In genomic region chr10:42652860-42653259, GRCh38 we compare ENCODE assay signal across 15 cellular contexts. TPM values are rescaled to one million over a fixed set of nuclear protein-coding genes. Genes with fewer than 3 reads are reported as not detected.
DNase-seq lines count a peak whose midpoint lies in the region; ATAC-seq, FAIRE-seq and TF ChIP-seq lines count a peak whose summit lies in the region.
"Had no signal": no experiment of that assay in that cellular context is flagged by ENCODE, and none has a peak within 500 bp of the region (broad histone marks: within the 10 kb centered on the region; RNA-seq: fewer than 3 reads in every experiment).

No MANE protein-coding gene starts in this region.

- H3K9me3 ChIP-seq in liver (ENCODE audit: control insufficient read depth in 4 of 4, low read length in 3 of 4): no peaks in the 10 kb centered on the region
- no peaks in the 10 kb centered on the region for H3K9me3 ChIP-seq in small intestine (ENCODE audit: control insufficient read depth, low read depth)
- H3K9me3 ChIP-seq: BLaER1, HAP-1 had no signal

- no peak overlapping the region for H3K27ac Mint-ChIP-seq in activated CD8-positive, alpha-beta T cell treated with anti-CD3 and anti-CD28 coated beads for 36 hours

- DNase-seq in Caki2 (ENCODE audit: low read depth): peak; percentile 66
- DNase-seq in epithelial cell of proximal tubule (ENCODE audit: low read depth): no peak
- DNase-seq in small intestine: peak; percentile 70
- DNase-seq in RWPE1 (ENCODE audit: low spot score): no peak
- DNase-seq in activated CD8-positive, alpha-beta T cell treated with anti-CD3 and anti-CD28 coated beads for 36 hours: no peak
- no peak for DNase-seq in amniotic stem cell (lab: John Stamatoyannopoulos, UW)
- DNase-seq: 8988T, AML-193, DND-41, GDM1 had no signal

- no peaks in the 10 kb centered on the region for H3K9me3 Mint-ChIP-seq in activated CD8-positive, alpha-beta T cell treated with anti-CD3 and anti-CD28 coated beads for 36 hours

- no peak for FAIRE-seq in small intestine (lab: Jason Lieb, UNC)
- FAIRE-seq: GM12892, H1 had no signal

- H3K4me3 ChIP-seq in epithelial cell of proximal tubule (ENCODE audit: low read depth, low read length): peak overlapping the region; percentile 12
- H3K4me3 ChIP-seq in liver (ENCODE audit: low read depth in 1 of 3, low read length in 3 of 3): no peak overlapping the region
- H3K4me3 ChIP-seq in small intestine (ENCODE audit: low read depth in 1 of 2, low read length in 2 of 2): no peak overlapping the region
- H3K4me3 ChIP-seq: BLaER1, HAP-1 had no signal

- POLR2A ChIA-PET in RWPE1 (lab: Yijun Ruan, JAX; ENCODE audit: low non-redundant PET): no interaction called here
- POLR2A ChIA-PET in activated CD8-positive, alpha-beta T cell treated with anti-CD3 and anti-CD28 coated beads for 36 hours (lab: Charles Lee): no interaction called here

- no peaks in the 10 kb centered on the region for H3K27me3 Mint-ChIP-seq in activated CD8-positive, alpha-beta T cell treated with anti-CD3 and anti-CD28 coated beads for 36 hours

- H3K36me3 Mint-ChIP-seq in activated CD8-positive, alpha-beta T cell treated with anti-CD3 and anti-CD28 coated beads for 36 hours (ENCODE audit: low read depth): no peaks in the 10 kb centered on the region

- intact Hi-C loops in activated CD8-positive, alpha-beta T cell treated with anti-CD3 and anti-CD28 coated beads for 36 hours (cut with micrococcal nuclease): no loop called here

- WGBS in liver: 25% methylated on average over 2 of the region's 2 CpGs
- WGBS in small intestine, 3 donors: 3 to 37% (median 14%) methylated on average over 2 of the region's 2 CpGs

- H3K36me3 ChIP-seq in liver (ENCODE audit: control insufficient read depth in 4 of 4, insufficient read depth in 3 of 4, low read depth in 1 of 4, low read length in 3 of 4) (no peaks in the 10 kb centered on the region), small intestine (ENCODE audit: control insufficient read depth in 2 of 2, insufficient read depth in 2 of 2, low read length in 2 of 2) (no peaks in the 10 kb centered on the region)
- H3K36me3 ChIP-seq: BLaER1, HAP-1 had no signal

- no peak overlapping the region for H3K4me3 Mint-ChIP-seq in activated CD8-positive, alpha-beta T cell treated with anti-CD3 and anti-CD28 coated beads for 36 hours

- TF ChIP-seq RAD21 in liver (IDR thresholded peaks at IDR 0.05): no peak

- TF ChIP-seq CTCF in epithelial cell of proximal tubule (conservative IDR thresholded peaks at IDR 0.05; ENCODE audit: low read depth, low read length): no peak
- TF ChIP-seq CTCF in liver (IDR thresholded peaks at IDR 0.05; ENCODE audit: low read depth, low read length, missing input control): no peak
- no peak for TF ChIP-seq CTCF in RWPE1 (conservative IDR thresholded peaks at IDR 0.05; ENCODE audit: low read depth)
- TF ChIP-seq CTCF in activated CD8-positive, alpha-beta T cell treated with anti-CD3 and anti-CD28 coated beads for 36 hours (IDR thresholded peaks at IDR 0.05): no peak

- CTCF ChIA-PET in RWPE1 (lab: Yijun Ruan, JAX): no interaction called here
- CTCF ChIA-PET in activated CD8-positive, alpha-beta T cell treated with anti-CD3 and anti-CD28 coated beads for 36 hours (lab: Charles Lee): no interaction called here

- H3K27me3 ChIP-seq in liver (ENCODE audit: control insufficient read depth in 4 of 4, insufficient read depth in 4 of 4, low read length in 3 of 4) (no peaks in the 10 kb centered on the region), small intestine (ENCODE audit: control insufficient read depth in 2 of 2, insufficient read depth in 2 of 2, low read length in 2 of 2) (no peaks in the 10 kb centered on the region)
- H3K27me3 ChIP-seq: BLaER1 had no signal

- H3K27ac ChIP-seq in liver (ENCODE audit: low read depth in 1 of 2, low read length in 2 of 2): no peak overlapping the region
- no peak overlapping the region for H3K27ac ChIP-seq in small intestine (ENCODE audit: low read depth in 1 of 2, low read length in 1 of 2)
- no peak overlapping the region for H3K27ac ChIP-seq in RWPE1
- H3K27ac ChIP-seq: BLaER1 had no signal

- H3K4me1 Mint-ChIP-seq in activated CD8-positive, alpha-beta T cell treated with anti-CD3 and anti-CD28 coated beads for 36 hours (ENCODE audit: low read depth): peaks cover 2% of the 10 kb centered on the region

- H3K9ac ChIP-seq in liver (ENCODE audit: low read depth in 1 of 2, low read length in 2 of 2): no peak overlapping the region
- H3K9ac ChIP-seq: BLaER1 had no signal

- no peak for ATAC-seq in activated CD8-positive, alpha-beta T cell treated with anti-CD3 and anti-CD28 coated beads for 36 hours

- H3K4me1 ChIP-seq in liver (ENCODE audit: control insufficient read depth in 4 of 4, insufficient read depth in 4 of 4, low read length in 3 of 4) (peaks cover 0 to 18% (median 10%) of the 10 kb centered on the region in 4 donors), small intestine (ENCODE audit: control insufficient read depth in 2 of 2, insufficient read depth in 1 of 2, low read depth in 1 of 2, low read length in 1 of 2) (peaks cover 0 to 3% of the 10 kb centered on the region in 2 donors)
- H3K4me1 ChIP-seq: HAP-1 had no signal

- in situ Hi-C loops in Caki2 (cut with HindIII; ENCODE audit: low pct_unique_long_range_greater_than_20kb, low sequenced_read_pairs): no loop called here

TF ChIP-seq in liver, 16 proteins besides CTCF, POLR2A, EP300 and RAD21:
- no peak for TF ChIP-seq FOXA1 (IDR thresholded peaks at IDR 0.05)
- no peak for TF ChIP-seq REST (IDR thresholded peaks at IDR 0.05)
- peak; percentile 27 to 31 for TF ChIP-seq RXRA (IDR thresholded peaks at IDR 0.05)
- no peak for TF ChIP-seq MAX (IDR thresholded peaks at IDR 0.05)
- TF ChIP-seq HNF4A (conservative IDR thresholded peaks at IDR 0.05): peak; percentile 57 to 67
- no peak for TF ChIP-seq EGR1 (IDR thresholded peaks at IDR 0.05; ENCODE audit: low read depth in 2 of 2)
- no peak for TF ChIP-seq SP1 (IDR thresholded peaks at IDR 0.05)
- no peak for TF ChIP-seq GABPA (IDR thresholded peaks at IDR 0.05 in 1 of 2, conservative IDR thresholded peaks at IDR 0.05 in 1 of 2)
- TF ChIP-seq JUND (IDR thresholded peaks at IDR 0.05): no peak

RNA-seq across cellular contexts. Expression of gene ZNF33B, which starts 14.5 kb away (rescaled TPM):
- total RNA-seq in Caki2 (2014; rRNA removed; shearing (Covaris generic); ENCODE audit: low replicate concordance): 12.7 and 19.0 TPM in 2 replicates
- total RNA-seq in epithelial cell of proximal tubule (6.9 and 13.0 TPM in 2 replicates), liver (10 to 100 TPM; 10.0 to 16.0 TPM)
- polyA plus RNA-seq in liver (1 to 10 TPM; 5.6 to 7.0 TPM), small intestine (10 to 100 TPM in 2 of 3 donors, 1 to 10 TPM in 1; 8.7 to 18.1 (median 14.2) TPM)
- 1 to 10 TPM; 5.8 to 7.9 TPM for total RNA-seq in activated CD8-positive, alpha-beta T cell treated with anti-CD3 and anti-CD28 coated beads for 36 hours

Comparison
In these comparisons a context has a peak if more than half of its experiments do, and no peak if none do; other contexts are left out.
1. DNase-seq: peak in Caki2 (single experiment) and small intestine (single experiment); none in epithelial cell of proximal tubule (single experiment), RWPE1 (single experiment), activated CD8-positive, alpha-beta T cell treated with anti-CD3 and anti-CD28 coated beads for 36 hours (single experiment) and amniotic stem cell (single experiment).